In genomic region chrX:155641371-155641770, GRCh38 we compare ENCODE assay signal across 8 cellular contexts. TPM values are rescaled to one million over a fixed set of nuclear protein-coding genes. Genes with fewer than 3 reads are reported as not detected.
DNase-seq lines count a peak whose midpoint lies in the region; ATAC-seq, FAIRE-seq and TF ChIP-seq lines count a peak whose summit lies in the region.
"Not testable (repeated sequence)": the region's sequence is repeated elsewhere in the genome, so short reads cannot be mapped to it uniquely, and the experiment has no call there.

No MANE protein-coding gene starts in this region.

- peak overlapping the region; percentile 60 for H3K4me3 Mint-ChIP-seq in activated CD4-positive, alpha-beta T cell treated with anti-CD3 and anti-CD28 coated beads for 36 hours
- H3K4me3 Mint-ChIP-seq in naive thymus-derived CD8-positive, alpha-beta T cell: peak overlapping the region; percentile 60 to 86 (median 82)

- CTCF ChIA-PET in activated CD4-positive, alpha-beta T cell treated with anti-CD3 and anti-CD28 coated beads for 36 hours (lab: Charles Lee); endothelial cell of umbilical vein (lab: Charles Lee): not testable (repeated sequence)

- H3K4me3 ChIP-seq in AG10803 (ENCODE audit: low read length) (peak overlapping the region; percentile 32), HUES64 (ENCODE audit: low read length) (peak overlapping the region; percentile 57), adipocyte (ENCODE audit: low read length) (peak overlapping the region; percentile 73), endothelial cell of umbilical vein (replicated peaks in 1 of 3; ENCODE audit: insufficient read depth in 1 of 3, low read depth in 1 of 3, low read length in 3 of 3) (peak overlapping the region in 2 of 3 experiments; percentile 16 to 40), iPS-15b (ENCODE audit: low read depth, low read length) (peak overlapping the region; percentile 20), smooth muscle cell (peak overlapping the region; percentile 41)

- not testable (repeated sequence) for TF ChIP-seq POLR2A in endothelial cell of umbilical vein (IDR thresholded peaks at IDR 0.05; ENCODE audit: low read depth, low read length)

- H3K27ac ChIP-seq in HUES64 (ENCODE audit: low read depth, low read length): 0 out of 2 replicates have a peak overlapping the region, but pooled peaks have one; percentile 25
- H3K27ac ChIP-seq in endothelial cell of umbilical vein (ENCODE audit: insufficient read depth, low read depth, low read length); smooth muscle cell (ENCODE audit: low read depth): not testable (repeated sequence)

- WGBS in HUES64: 51% methylated on average over 14 of the region's 14 CpGs
- WGBS in smooth muscle cell (ENCODE audit: low lambda C conversion rate): 42% methylated on average over 14 of the region's 14 CpGs

- POLR2A ChIA-PET in activated CD4-positive, alpha-beta T cell treated with anti-CD3 and anti-CD28 coated beads for 36 hours (lab: Charles Lee); endothelial cell of umbilical vein (lab: Charles Lee); naive thymus-derived CD8-positive, alpha-beta T cell (lab: Charles Lee): not testable (repeated sequence)

- H2AFZ ChIP-seq in endothelial cell of umbilical vein (ENCODE audit: low read depth, low read length): peak overlapping the region; percentile 44
- H2AFZ ChIP-seq in smooth muscle cell (ENCODE audit: low read depth): peak overlapping the region; percentile 76

- not testable (repeated sequence) for H3K9me1 ChIP-seq in endothelial cell of umbilical vein (replicated peaks; ENCODE audit: control insufficient read depth, extremely low read depth, insufficient read depth, low read length)

- DNase-seq in AG10803 (ENCODE audit: low read depth); activated CD4-positive, alpha-beta T cell treated with anti-CD3 and anti-CD28 coated beads for 36 hours; smooth muscle cell (lab: John Stamatoyannopoulos, UW; ENCODE audit: unreplicated experiment): not testable (repeated sequence)
- DNase-seq in adipocyte (ENCODE audit: low read depth): peak; percentile 1
- peak; percentile 5 for DNase-seq in endothelial cell of umbilical vein (ENCODE audit: low read depth, low spot score)
- DNase-seq in naive thymus-derived CD8-positive, alpha-beta T cell: peak in 3 of 10 donors; percentile 0 to 45 (median 2)

- not testable (repeated sequence) for TF ChIP-seq CTCF in AG10803 (conservative IDR thresholded peaks at IDR 0.05; ENCODE audit: low read length); endothelial cell of umbilical vein (IDR thresholded peaks at IDR 0.05; ENCODE audit: extremely low read depth in 1 of 2, insufficient read depth in 1 of 2, low read depth in 1 of 2, low read length in 2 of 2); smooth muscle cell (IDR thresholded peaks at IDR 0.05; ENCODE audit: borderline replicate concordance, insufficient read depth, poor library complexity, severe bottlenecking)

- not testable (repeated sequence) for BruUV-seq in endothelial cell of umbilical vein (replicated peaks; lab: Mats Ljungman, UMichigan)

- not testable (repeated sequence) for H4K20me1 ChIP-seq in endothelial cell of umbilical vein (replicated peaks; ENCODE audit: control insufficient read depth, extremely low read depth, insufficient read depth, low read length); smooth muscle cell (ENCODE audit: low read depth)

- H3K79me2 ChIP-seq in endothelial cell of umbilical vein (ENCODE audit: control insufficient read depth, insufficient read depth, low read length); smooth muscle cell (ENCODE audit: low read depth): not testable (repeated sequence)

- dilution Hi-C loops in endothelial cell of umbilical vein (cut with MboI; ENCODE audit: extremely low pct_ligation_motif_present, low sequenced_read_pairs): not testable (repeated sequence)

- not testable (repeated sequence) for H3K9me3 Mint-ChIP-seq in activated CD4-positive, alpha-beta T cell treated with anti-CD3 and anti-CD28 coated beads for 36 hours (ENCODE audit: low read depth); naive thymus-derived CD8-positive, alpha-beta T cell

- H3K27ac Mint-ChIP-seq in activated CD4-positive, alpha-beta T cell treated with anti-CD3 and anti-CD28 coated beads for 36 hours: peak overlapping the region; percentile 59
- H3K27ac Mint-ChIP-seq in naive thymus-derived CD8-positive, alpha-beta T cell: peak overlapping the region in 2 of 10 donors; percentile 3 to 16

- not testable (repeated sequence) for H3K36me3 ChIP-seq in HUES64 (ENCODE audit: insufficient read depth, low read length); adipocyte (ENCODE audit: control insufficient read depth, insufficient read depth, low read length, severe bottlenecking); endothelial cell of umbilical vein (ENCODE audit: control insufficient read depth in 2 of 2, extremely low read depth in 1 of 2, insufficient read depth in 2 of 2, low read length in 2 of 2); iPS-15b (ENCODE audit: control insufficient read depth, insufficient read depth, low read length); smooth muscle cell (ENCODE audit: low read depth)

- H3K27me3 Mint-ChIP-seq in activated CD4-positive, alpha-beta T cell treated with anti-CD3 and anti-CD28 coated beads for 36 hours; naive thymus-derived CD8-positive, alpha-beta T cell: not testable (repeated sequence)

- peak overlapping the region; percentile 83 for H3K9ac ChIP-seq in HUES64 (ENCODE audit: low read depth, low read length)
- not testable (repeated sequence) for H3K9ac ChIP-seq in adipocyte (ENCODE audit: low read length); endothelial cell of umbilical vein (replicated peaks; ENCODE audit: extremely low read depth, insufficient read depth, low read length); iPS-15b (ENCODE audit: low read depth, low read length); smooth muscle cell (ENCODE audit: low read depth)

- not testable (repeated sequence) for H3F3A ChIP-seq in smooth muscle cell (ENCODE audit: low read depth)

- H3K4me1 ChIP-seq in HUES64 (ENCODE audit: insufficient read depth, low read length); adipocyte (ENCODE audit: control insufficient read depth, insufficient read depth, low read length); endothelial cell of umbilical vein (ENCODE audit: control insufficient read depth, extremely low read depth, insufficient read depth, low read length); iPS-15b (ENCODE audit: control insufficient read depth, insufficient read depth, low read length); smooth muscle cell (ENCODE audit: low read depth): not testable (repeated sequence)

- intact Hi-C loops in activated CD4-positive, alpha-beta T cell treated with anti-CD3 and anti-CD28 coated beads for 36 hours (cut with DNase I, micrococcal nuclease); endothelial cell of umbilical vein (cut with micrococcal nuclease): not testable (repeated sequence)

- H3K4me1 Mint-ChIP-seq in activated CD4-positive, alpha-beta T cell treated with anti-CD3 and anti-CD28 coated beads for 36 hours; naive thymus-derived CD8-positive, alpha-beta T cell: not testable (repeated sequence)

- H3K4me2 ChIP-seq in endothelial cell of umbilical vein (ENCODE audit: insufficient read depth, low read length): peak overlapping the region; percentile 51
- H3K4me2 ChIP-seq in smooth muscle cell: peak overlapping the region; percentile 62

- not testable (repeated sequence) for H3K27me3 ChIP-seq in HUES64 (ENCODE audit: insufficient read depth, low read length); adipocyte (replicated peaks; ENCODE audit: control insufficient read depth, insufficient read depth, low read length); endothelial cell of umbilical vein (ENCODE audit: control insufficient read depth in 2 of 2, insufficient read depth in 2 of 2, low read length in 2 of 2); iPS-15b (ENCODE audit: control insufficient read depth, insufficient read depth, low read length); smooth muscle cell (ENCODE audit: low read depth)

- H3K36me3 Mint-ChIP-seq in activated CD4-positive, alpha-beta T cell treated with anti-CD3 and anti-CD28 coated beads for 36 hours (ENCODE audit: low read depth); naive thymus-derived CD8-positive, alpha-beta T cell: not testable (repeated sequence)

- H3K9me3 ChIP-seq in HUES64 (ENCODE audit: insufficient read depth, low read depth, low read length); adipocyte (ENCODE audit: control insufficient read depth, low read length); endothelial cell of umbilical vein (replicated peaks; ENCODE audit: control insufficient read depth, insufficient read depth, low read length); iPS-15b (ENCODE audit: control insufficient read depth, insufficient read depth, low read length); smooth muscle cell (replicated peaks; ENCODE audit: low read depth): not testable (repeated sequence)

- ATAC-seq in activated CD4-positive, alpha-beta T cell treated with anti-CD3 and anti-CD28 coated beads for 36 hours; naive thymus-derived CD8-positive, alpha-beta T cell: not testable (repeated sequence)

- peak; percentile 52 for FAIRE-seq in endothelial cell of umbilical vein (lab: Jason Lieb, UNC)

RNA-seq across cellular contexts. Expression of gene TMLHE, which starts 28.6 kb away (rescaled TPM):
- 8.1 TPM for polyA plus RNA-seq in HUES64 (2013, experiment 1 of 2)
- 9.1 TPM for polyA plus RNA-seq in HUES64 (2013, experiment 2 of 2)
- 10 to 100 TPM; 13.3 to 16.5 TPM for total RNA-seq in activated CD4-positive, alpha-beta T cell treated with anti-CD3 and anti-CD28 coated beads for 36 hours
- total RNA-seq in endothelial cell of umbilical vein (10.2 and 12.1 TPM in 2 replicates), smooth muscle cell (20.5 and 22.0 TPM in 2 replicates)
- polyA plus RNA-seq in endothelial cell of umbilical vein (6.3 and 8.0 TPM in 2 replicates), smooth muscle cell (12.3 and 15.9 TPM in 2 replicates)
- 7.7 and 8.7 TPM in 2 replicates for polyA plus RNA-seq in endothelial cell of umbilical vein (2011; cell fraction: cytosol; rRNA removed)
- polyA plus RNA-seq in endothelial cell of umbilical vein (2011; cell fraction: nucleus; rRNA removed): 12.5 and 15.8 TPM in 2 replicates
- polyA plus RNA-seq in endothelial cell of umbilical vein (2012): 11.9 and 13.3 TPM in 2 replicates
- 39.5 and 55.8 TPM in 2 replicates for polyA minus RNA-seq in endothelial cell of umbilical vein
- 13.3 TPM for polyA minus RNA-seq in endothelial cell of umbilical vein (2011; cell fraction: cytosol; rRNA and poly(A)+ RNA removed)
- 34.6 and 47.2 TPM in 2 replicates for polyA minus RNA-seq in endothelial cell of umbilical vein (2011; cell fraction: nucleus; rRNA and poly(A)+ RNA removed)
- total RNA-seq in naive thymus-derived CD8-positive, alpha-beta T cell: 10 to 100 TPM; 13.9 to 15.9 TPM
- 10 to 100 TPM; 13.0 to 16.6 (median 15.4) TPM for polyA plus RNA-seq in naive thymus-derived CD8-positive, alpha-beta T cell

RNA-seq across cellular contexts. Expression of gene SPRY3, which starts 29.0 kb away (rescaled TPM):
- 1.0 TPM for polyA plus RNA-seq in HUES64 (2013, experiment 1 of 2)
- 1.1 TPM for polyA plus RNA-seq in HUES64 (2013, experiment 2 of 2)
- total RNA-seq in activated CD4-positive, alpha-beta T cell treated with anti-CD3 and anti-CD28 coated beads for 36 hours: under 1 TPM; 0.16 to 0.27 TPM
- 1.6 and 1.8 TPM in 2 replicates for total RNA-seq in endothelial cell of umbilical vein
- polyA plus RNA-seq in endothelial cell of umbilical vein: 1.4 TPM in 2 replicates
- 0.43 and 0.54 TPM in 2 replicates for polyA plus RNA-seq in endothelial cell of umbilical vein (2011; cell fraction: cytosol; rRNA removed)
- polyA plus RNA-seq in endothelial cell of umbilical vein (2011; cell fraction: nucleus; rRNA removed): 5.8 and 6.1 TPM in 2 replicates
- 0.70 and 0.80 TPM in 2 replicates for polyA plus RNA-seq in endothelial cell of umbilical vein (2012)
- 3.8 and 5.1 TPM in 2 replicates for polyA minus RNA-seq in endothelial cell of umbilical vein
- polyA minus RNA-seq in endothelial cell of umbilical vein (2011; cell fraction: cytosol; rRNA and poly(A)+ RNA removed): 0.51 TPM
- 6.6 and 9.4 TPM in 2 replicates for polyA minus RNA-seq in endothelial cell of umbilical vein (2011; cell fraction: nucleus; rRNA and poly(A)+ RNA removed)
- under 1 TPM; 0.55 to 0.74 TPM for total RNA-seq in naive thymus-derived CD8-positive, alpha-beta T cell
- polyA plus RNA-seq in naive thymus-derived CD8-positive, alpha-beta T cell: under 1 TPM in 2 of 3 donors, not detected in 1; 0.20 to 0.26 TPM
- total RNA-seq in smooth muscle cell: 0.94 and 1.7 TPM in 2 replicates
- 0.21 and 0.75 TPM in 2 replicates for polyA plus RNA-seq in smooth muscle cell

Comparison
In these comparisons a context has a peak if more than half of its experiments do, and no peak if none do; other contexts are left out.
1. H3K4me3 ChIP-seq: peak in every context shown above with its lines; median percentile 73 in adipocyte; 57 in HUES64; 41 in smooth muscle cell; 32 in AG10803; 28 in endothelial cell of umbilical vein; 20 in iPS-15b.